34 cellular contexts compared by ENCODE assay signal in genomic region chr5:138912093-138912492, GRCh38. TPM values are rescaled to one million over a fixed set of nuclear protein-coding genes. Genes with fewer than 3 reads are reported as not detected.
"Had no signal": no experiment of that assay in that cellular context is flagged by ENCODE, and none has a peak within 500 bp of the region (broad histone marks: within the 10 kb centered on the region; RNA-seq: fewer than 3 reads in every experiment).

No MANE protein-coding gene starts in this region.

- H3K4me3 ChIP-seq: cardiac muscle cell, coronary artery, dorsolateral prefrontal cortex, heart left ventricle, lower lobe of right lung, mucosa of descending colon, pancreas, psoas muscle, sigmoid colon, transverse colon, uterus had no signal

- H3K4me1 ChIP-seq: lower lobe of right lung, pancreas, psoas muscle, sigmoid colon, transverse colon, uterus had no signal

- H3K27ac Mint-ChIP-seq: activated naive CD4-positive, alpha-beta T cell treated with anti-CD3 and anti-CD28 coated beads, Interleukin-2, amount 50 U/mL, for 72 hours; activated T-cell treated with anti-CD3 and anti-CD28 coated beads, Interleukin-2, amount 50 U/mL, for 72 hours; immature natural killer cell; natural killer cell treated with Interleukin-12 subunit alpha and Interleukin-12 subunit beta and Interleukin-15 and Interleukin-18, amount 100 ng/mL, for 72 hours; T-helper 2 cell treated with Interferon-gamma antibody and Interleukin-4, amounts not matched to agents 5 μg/mL and 100 μg/mL, for 36 hours had no signal

- FAIRE-seq: endothelial cell of umbilical vein, pancreas had no signal

- ATAC-seq: activated naive CD4-positive, alpha-beta T cell treated with anti-CD3 and anti-CD28 coated beads, Interleukin-2, amount 50 U/mL, for 72 hours; activated T-cell treated with anti-CD3 and anti-CD28 coated beads, Interleukin-2, amount 50 U/mL, for 72 hours; left lobe of liver; lower lobe of right lung; mucosa of descending colon; natural killer cell treated with Interleukin-12 subunit alpha and Interleukin-12 subunit beta and Interleukin-15 and Interleukin-18, amount 100 ng/mL, for 72 hours; pancreas; psoas muscle had no signal

- H3K36me3 Mint-ChIP-seq: activated naive CD4-positive, alpha-beta T cell treated with anti-CD3 and anti-CD28 coated beads, Interleukin-2, amount 50 U/mL, for 72 hours had no signal

- DNase-seq: activated CD4-positive, alpha-beta T cell treated with anti-CD3 and anti-CD28 coated beads for 4 hours; activated CD4-positive, alpha-beta T cell treated with anti-CD3 and anti-CD28 coated beads, Interleukin-2, amount 50 U/mL, for 4 hours; activated naive CD4-positive, alpha-beta T cell; activated T-cell treated with anti-CD3 and anti-CD28 coated beads for 4 hours; activated T-cell treated with anti-CD3 and anti-CD28 coated beads, Interleukin-2, amount 50 U/mL, for 72 hours; cerebellar nuclear complex; dorsolateral prefrontal cortex; effector memory CD4-positive, alpha-beta T cell; foreskin fibroblast; heart left ventricle; hypothalamus; immature natural killer cell; kidney; lower lobe of right lung; mesendoderm; mucosa of descending colon; pancreas; psoas muscle; sigmoid colon; small intestine; stimulated activated CD4-positive, alpha-beta T cell treated with anti-CD3 and anti-CD28 coated beads, Interleukin-15, amount 100 ng/mL, for 24 hours; stimulated activated naive CD4-positive, alpha-beta T cell treated with Interleukin-2 at 50 U/mL for 16 hours; T-helper 1 cell; transverse colon; uterus had no signal

- H3K9me3 ChIP-seq: heart left ventricle, lower lobe of right lung, mucosa of descending colon, neutrophil, pancreas, psoas muscle, sigmoid colon, transverse colon, uterus had no signal

- H3K36me3 ChIP-seq: cardiac muscle cell, neutrophil, pancreas, uterus had no signal

- H3K27ac ChIP-seq: cardiac muscle cell, coronary artery, lower lobe of right lung, neutrophil, pancreas, psoas muscle, sigmoid colon, transverse colon, uterus had no signal

- H3K9me3 Mint-ChIP-seq: activated naive CD4-positive, alpha-beta T cell treated with anti-CD3 and anti-CD28 coated beads, Interleukin-2, amount 50 U/mL, for 72 hours; activated T-cell treated with anti-CD3 and anti-CD28 coated beads, Interleukin-2, amount 50 U/mL, for 72 hours; natural killer cell treated with Interleukin-12 subunit alpha and Interleukin-12 subunit beta and Interleukin-15 and Interleukin-18, amount 100 ng/mL, for 72 hours had no signal

- H3K27me3 Mint-ChIP-seq: natural killer cell treated with Interleukin-12 subunit alpha and Interleukin-12 subunit beta and Interleukin-15 and Interleukin-18, amount 100 ng/mL, for 72 hours had no signal

- H3K27me3 ChIP-seq: cardiac muscle cell, dorsolateral prefrontal cortex, heart left ventricle, neutrophil, pancreas, sigmoid colon, transverse colon, uterus had no signal

- H3K4me3 Mint-ChIP-seq: activated T-cell treated with anti-CD3 and anti-CD28 coated beads, Interleukin-2, amount 50 U/mL, for 72 hours; immature natural killer cell; natural killer cell treated with Interleukin-12 subunit alpha and Interleukin-12 subunit beta and Interleukin-15 and Interleukin-18, amount 100 ng/mL, for 72 hours; T-helper 2 cell treated with Interferon-gamma antibody and Interleukin-4, amounts not matched to agents 5 μg/mL and 100 μg/mL, for 36 hours had no signal

RNA-seq across cellular contexts. Expression of gene LRRTM2, which starts 37.0 kb away (rescaled TPM):
- total RNA-seq: cardiac muscle cell, left lobe of liver, myocyte had no signal
- polyA plus RNA-seq: immature natural killer cell had no signal
